In the genomic region with DNA sequence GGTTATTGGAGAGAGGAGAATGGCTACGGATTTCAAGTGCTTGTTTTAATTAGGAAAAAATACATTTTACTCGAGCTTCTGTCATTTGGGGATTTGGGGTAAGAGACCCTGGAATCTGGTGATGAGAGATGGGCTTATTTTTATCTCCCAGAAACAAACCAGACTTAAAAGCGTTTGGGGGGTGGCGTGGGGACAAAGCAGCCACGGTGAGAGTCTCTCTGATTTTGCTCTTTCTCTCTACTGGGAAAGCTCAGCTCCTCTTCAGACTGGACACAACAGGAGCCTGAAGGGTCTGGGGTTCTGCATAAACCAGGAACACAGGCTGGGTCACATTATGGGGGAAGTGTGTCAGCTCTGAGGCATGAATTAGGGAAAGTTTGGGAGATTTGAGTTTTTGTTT, we compare ENCODE assay signal across 8 cellular contexts. TPM values are rescaled to one million over a fixed set of nuclear protein-coding genes. Genes with fewer than 3 reads are reported as not detected.
"Had no signal": no experiment of that assay in that cellular context is flagged by ENCODE, and none has a peak within 500 bp of the region (broad histone marks: within the 10 kb centered on the region; RNA-seq: fewer than 3 reads in every experiment).

No MANE protein-coding gene starts in this region.

- H3K27ac Mint-ChIP-seq: H9 had no signal

- DNase-seq: GM23248, H9, HCEC 1CT, KBM-7 had no signal

- ATAC-seq: HepG2 had no signal

- H3K9me3 Mint-ChIP-seq: H9 had no signal

- H3K36me3 Mint-ChIP-seq: IgD-negative memory B cell had no signal

- H3K27ac ChIP-seq: GM23248, HL-60 had no signal

- H3K4me3 ChIP-seq: GM23248 had no signal

- H2AFZ ChIP-seq: GM23248 had no signal

RNA-seq across cellular contexts. Expression of a gene that starts 3.8 kb away (rescaled TPM):
- total RNA-seq: GM23248, H9, HepG2, HT1080 had no signal
- polyA plus RNA-seq: GM23248, IgD-negative memory B cell had no signal
